ENCODE assay signal across 13 cellular contexts in the genomic region with DNA sequence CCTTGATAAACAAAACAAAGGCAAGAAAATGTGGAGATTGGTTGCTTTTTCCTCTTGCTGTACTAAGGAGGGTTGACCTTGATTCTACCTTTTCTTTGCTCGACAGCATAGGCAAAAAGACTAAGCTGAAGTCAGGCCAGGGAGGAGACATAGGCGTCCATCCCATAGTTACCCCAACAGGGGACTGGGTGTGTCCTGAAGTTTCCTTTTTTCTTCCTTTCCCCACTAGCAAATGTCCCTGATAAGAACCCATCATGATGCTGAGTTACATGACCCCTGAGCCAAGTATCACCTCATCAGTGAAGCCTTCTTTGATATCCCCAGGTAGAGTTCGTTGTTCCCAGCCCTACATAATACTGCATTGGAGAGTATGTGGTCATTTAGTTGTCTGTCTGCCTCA. TPM values are rescaled to one million over a fixed set of nuclear protein-coding genes. Genes with fewer than 3 reads are reported as not detected.
DNase-seq lines count a peak whose midpoint lies in the region; ATAC-seq and TF ChIP-seq lines count a peak whose summit lies in the region.
"Had no signal": no experiment of that assay in that cellular context is flagged by ENCODE, and none has a peak within 500 bp of the region (broad histone marks: within the 10 kb centered on the region; RNA-seq: fewer than 3 reads in every experiment).

No MANE protein-coding gene starts in this region.

- 92 to 100% methylated on average over 1 to 3 of the region's 3 CpGs for WGBS in endodermal cell (ENCODE audit: insufficient coverage in 1 of 2, insufficient read length in 1 of 2), 2 experiments

- TF ChIP-seq CTCF in RWPE2 (IDR thresholded peaks at IDR 0.05; ENCODE audit: poor library complexity, severe bottlenecking), result no peak
- TF ChIP-seq CTCF in endodermal cell (conservative IDR thresholded peaks at IDR 0.05), result no peak
- TF ChIP-seq CTCF in mesothelial cell of epicardium (IDR thresholded peaks at IDR 0.05; ENCODE audit: unreplicated experiment), result no peak
- TF ChIP-seq CTCF in type B pancreatic cell (conservative IDR thresholded peaks at IDR 0.05), result no peak

- CTCF ChIA-PET in activated CD8-positive, alpha-beta memory T cell treated with anti-CD3 and anti-CD28 coated beads, Interleukin-2, amount 10 ng/mL, durations not matched to agents 7 days and 5 days (lab: Charles Lee), result interaction anchor here (0.9 to 1.8 kb wide), 3 partner anchors 9 to 339 kb away, joined by 3 to 5 read pairs (median 3); partner anchors contain the start of gene SHROOM1

- H3K27ac ChIP-seq in RWPE2 (ENCODE audit: poor library complexity, severe bottlenecking) (peak overlapping the region; percentile 20), endodermal cell (ENCODE audit: low read depth, low read length) (no peak overlapping the region)

- H3K4me1 ChIP-seq in RWPE2 (ENCODE audit: insufficient read depth, poor library complexity, severe bottlenecking) (peaks cover 17% of the 10 kb centered on the region), endodermal cell (ENCODE audit: control insufficient read depth, insufficient read depth, low read length) (no peaks in the 10 kb centered on the region)
- H3K4me1 ChIP-seq: psoas muscle had no signal

- ATAC-seq in RWPE2 (ENCODE audit: low read depth) (no peak), GM19455 (IDR thresholded peaks at IDR 0.05; ENCODE audit: unreplicated experiment) (no peak)
- ATAC-seq in activated CD8-positive, alpha-beta memory T cell treated with anti-CD3 and anti-CD28 coated beads, Interleukin-2, amount 10 ng/mL, durations not matched to agents 7 days and 5 days, result no peak
- ATAC-seq: activated CD4-positive, CD25-positive, alpha-beta regulatory T cell treated with anti-CD3 and anti-CD28 coated beads, Interleukin-2, amount 50 U/mL, for 24 hours; psoas muscle had no signal

- no peak overlapping the region for H3K4me3 Mint-ChIP-seq in endodermal cell
- H3K4me3 Mint-ChIP-seq in mesothelial cell of epicardium, result no peak overlapping the region
- H3K4me3 Mint-ChIP-seq in type B pancreatic cell, result no peak overlapping the region
- H3K4me3 Mint-ChIP-seq in activated CD8-positive, alpha-beta memory T cell treated with anti-CD3 and anti-CD28 coated beads, Interleukin-2, amount 10 ng/mL, durations not matched to agents 7 days and 5 days, result no peak overlapping the region
- H3K4me3 Mint-ChIP-seq: CD4-positive, CD25-positive, alpha-beta regulatory T cell had no signal

- H3K9me3 Mint-ChIP-seq in endodermal cell, result no peaks in the 10 kb centered on the region
- peaks cover 5% of the 10 kb centered on the region for H3K9me3 Mint-ChIP-seq in mesothelial cell of epicardium
- no peaks in the 10 kb centered on the region for H3K9me3 Mint-ChIP-seq in type B pancreatic cell
- H3K9me3 Mint-ChIP-seq in activated CD8-positive, alpha-beta memory T cell treated with anti-CD3 and anti-CD28 coated beads, Interleukin-2, amount 10 ng/mL, durations not matched to agents 7 days and 5 days (ENCODE audit: low read depth), result no peaks in the 10 kb centered on the region
- H3K9me3 Mint-ChIP-seq: CD4-positive, CD25-positive, alpha-beta regulatory T cell had no signal

- H3K4me3 ChIP-seq in RWPE2 (ENCODE audit: severe bottlenecking), result no peak overlapping the region
- H3K4me3 ChIP-seq in endodermal cell (ENCODE audit: low read length), result no peak overlapping the region
- H3K4me3 ChIP-seq: psoas muscle had no signal

- H3K9me3 ChIP-seq in RWPE2 (ENCODE audit: severe bottlenecking), result no peaks in the 10 kb centered on the region
- H3K9me3 ChIP-seq in endodermal cell (ENCODE audit: control insufficient read depth, low read length), result no peaks in the 10 kb centered on the region
- H3K9me3 ChIP-seq: psoas muscle had no signal

- H3K27me3 Mint-ChIP-seq in endodermal cell (ENCODE audit: insufficient read depth), result no peaks in the 10 kb centered on the region
- H3K27me3 Mint-ChIP-seq in mesothelial cell of epicardium (ENCODE audit: low read depth), result no peaks in the 10 kb centered on the region
- H3K27me3 Mint-ChIP-seq in type B pancreatic cell, result peaks cover 3% of the 10 kb centered on the region
- no peaks in the 10 kb centered on the region for H3K27me3 Mint-ChIP-seq in activated CD8-positive, alpha-beta memory T cell treated with anti-CD3 and anti-CD28 coated beads, Interleukin-2, amount 10 ng/mL, durations not matched to agents 7 days and 5 days

- H3K36me3 Mint-ChIP-seq in endodermal cell (ENCODE audit: low read depth), result no peaks in the 10 kb centered on the region
- no peaks in the 10 kb centered on the region for H3K36me3 Mint-ChIP-seq in mesothelial cell of epicardium
- no peaks in the 10 kb centered on the region for H3K36me3 Mint-ChIP-seq in type B pancreatic cell
- H3K36me3 Mint-ChIP-seq in activated CD8-positive, alpha-beta memory T cell treated with anti-CD3 and anti-CD28 coated beads, Interleukin-2, amount 10 ng/mL, durations not matched to agents 7 days and 5 days, result no peaks in the 10 kb centered on the region
- H3K36me3 Mint-ChIP-seq: CD4-positive, CD25-positive, alpha-beta regulatory T cell had no signal

- no peak for DNase-seq in RWPE2 (ENCODE audit: low spot score)
- peak; percentile 23 for DNase-seq in endodermal cell
- peak in 1 of 2 experiments; percentile 20 for DNase-seq in mesothelial cell of epicardium (ENCODE audit: low spot score in 2 of 2, unreplicated experiment in 2 of 2)
- DNase-seq in type B pancreatic cell (ENCODE audit: extremely low spot score, unreplicated experiment), result no peak
- DNase-seq in activated CD8-positive, alpha-beta memory T cell treated with anti-CD3 and anti-CD28 coated beads, Interleukin-2, amount 10 ng/mL, durations not matched to agents 7 days and 5 days, result no peak
- DNase-seq in SHP77 (lab: John Stamatoyannopoulos, UW), result no peak
- DNase-seq: CD4-positive, CD25-positive, alpha-beta regulatory T cell; NCI-H2107; psoas muscle had no signal

- no peak overlapping the region for H3K9ac ChIP-seq in endodermal cell (ENCODE audit: extremely low read depth, low read length, poor library complexity, severe bottlenecking)

- H3K4me1 Mint-ChIP-seq in endodermal cell (peaks cover 8% of the 10 kb centered on the region), mesothelial cell of epicardium (peaks cover 25% of the 10 kb centered on the region), type B pancreatic cell (ENCODE audit: unreplicated experiment) (peaks cover 26% of the 10 kb centered on the region)
- H3K4me1 Mint-ChIP-seq in activated CD8-positive, alpha-beta memory T cell treated with anti-CD3 and anti-CD28 coated beads, Interleukin-2, amount 10 ng/mL, durations not matched to agents 7 days and 5 days, result peaks cover 4% of the 10 kb centered on the region
- H3K4me1 Mint-ChIP-seq: CD4-positive, CD25-positive, alpha-beta regulatory T cell had no signal

- H3K36me3 ChIP-seq in RWPE2 (ENCODE audit: low read depth), result no peaks in the 10 kb centered on the region
- H3K36me3 ChIP-seq in endodermal cell (ENCODE audit: control insufficient read depth, insufficient read depth, low read length), result no peaks in the 10 kb centered on the region

- H3K27me3 ChIP-seq in RWPE2 (ENCODE audit: insufficient read depth, poor library complexity, severe bottlenecking) (no peaks in the 10 kb centered on the region), endodermal cell (ENCODE audit: control insufficient read depth, insufficient read depth, low read length, poor library complexity, severe bottlenecking) (no peaks in the 10 kb centered on the region)

- H3K27ac Mint-ChIP-seq in endodermal cell (no peak overlapping the region), mesothelial cell of epicardium (peak overlapping the region; percentile 91), type B pancreatic cell (peak overlapping the region; percentile 90)
- no peak overlapping the region for H3K27ac Mint-ChIP-seq in activated CD8-positive, alpha-beta memory T cell treated with anti-CD3 and anti-CD28 coated beads, Interleukin-2, amount 10 ng/mL, durations not matched to agents 7 days and 5 days
- H3K27ac Mint-ChIP-seq: CD4-positive, CD25-positive, alpha-beta regulatory T cell had no signal

RNA-seq across cellular contexts. Expression of gene SHROOM1, which starts 9.9 kb away (rescaled TPM):
- total RNA-seq in endodermal cell (10 to 100 TPM in 1 of 2 donors, 1 to 10 TPM in 1; 6.6 to 14.4 TPM), mesothelial cell of epicardium (8.6 to 12.2 TPM (median 8.6 TPM) in 3 replicates), type B pancreatic cell (ENCODE audit: low replicate concordance) (7.2 and 7.6 TPM in 2 replicates)
- polyA plus RNA-seq in endodermal cell (2013, experiment 1 of 2), result 2.1 TPM
- polyA plus RNA-seq in endodermal cell (2013, experiment 2 of 2), result 0.91 TPM
- total RNA-seq in activated CD8-positive, alpha-beta memory T cell treated with anti-CD3 and anti-CD28 coated beads, Interleukin-2, amount 10 ng/mL, durations not matched to agents 7 days and 5 days, result 10 to 100 TPM in 1 of 2 experiments, 1 to 10 TPM in 1; 4.4 to 11.5 TPM
- polyA plus RNA-seq: CD4-positive, CD25-positive, alpha-beta regulatory T cell had no signal

RNA-seq across cellular contexts. Expression of gene GDF9, which starts 26.0 kb away (rescaled TPM):
- total RNA-seq in endodermal cell (under 1 TPM; 0.26 to 0.33 TPM), mesothelial cell of epicardium (0.93 to 1.2 TPM (median 0.98 TPM) in 3 replicates), type B pancreatic cell (ENCODE audit: low replicate concordance) (1.4 and 1.5 TPM in 2 replicates)
- polyA plus RNA-seq in endodermal cell (2013, experiment 1 of 2), result 0.57 TPM
- 0.33 TPM for polyA plus RNA-seq in endodermal cell (2013, experiment 2 of 2)
- under 1 TPM; 0.26 to 0.67 TPM for total RNA-seq in activated CD8-positive, alpha-beta memory T cell treated with anti-CD3 and anti-CD28 coated beads, Interleukin-2, amount 10 ng/mL, durations not matched to agents 7 days and 5 days
- total RNA-seq: fibroblast of villous mesenchyme, H1 had no signal

RNA-seq across cellular contexts. Expression of gene UQCRQ, which starts 26.1 kb away (rescaled TPM):
- 100 to 1,000 TPM; 261 to 286 TPM for total RNA-seq in endodermal cell
- polyA plus RNA-seq in endodermal cell (2013, experiment 1 of 2), result 271 TPM
- polyA plus RNA-seq in endodermal cell (2013, experiment 2 of 2), result 294 TPM
- 258 to 329 TPM (median 308 TPM) in 3 replicates for total RNA-seq in mesothelial cell of epicardium
- total RNA-seq in type B pancreatic cell (ENCODE audit: low replicate concordance), result 445 and 544 TPM in 2 replicates
- 100 to 1,000 TPM; 344 to 446 TPM for total RNA-seq in activated CD8-positive, alpha-beta memory T cell treated with anti-CD3 and anti-CD28 coated beads, Interleukin-2, amount 10 ng/mL, durations not matched to agents 7 days and 5 days

RNA-seq across cellular contexts. Expression of gene SOWAHA, which starts 27.2 kb away (rescaled TPM):
- total RNA-seq in endodermal cell (under 1 TPM in 1 of 2 donors, not detected in 1; 0.13 TPM), mesothelial cell of epicardium (0.52 to 0.67 TPM (median 0.64 TPM) in 3 replicates), type B pancreatic cell (ENCODE audit: low replicate concordance) (2.5 and 4.4 TPM in 2 replicates)
- not detected for polyA plus RNA-seq in endodermal cell (2013, experiment 1 of 2)
- not detected for polyA plus RNA-seq in endodermal cell (2013, experiment 2 of 2)
- under 1 TPM in 1 of 2 experiments, not detected in 1; 0.42 TPM for total RNA-seq in activated CD8-positive, alpha-beta memory T cell treated with anti-CD3 and anti-CD28 coated beads, Interleukin-2, amount 10 ng/mL, durations not matched to agents 7 days and 5 days
- total RNA-seq: CD4-positive, CD25-positive, alpha-beta regulatory T cell; psoas muscle had no signal
- polyA plus RNA-seq: CD4-positive, CD25-positive, alpha-beta regulatory T cell had no signal

RNA-seq across cellular contexts. Expression of gene LEAP2, which starts 33.2 kb away (rescaled TPM):
- under 1 TPM; 0.92 to 0.95 TPM for total RNA-seq in endodermal cell
- polyA plus RNA-seq in endodermal cell (2013, experiment 1 of 2), result 1.9 TPM
- 0.91 TPM for polyA plus RNA-seq in endodermal cell (2013, experiment 2 of 2)
- total RNA-seq in mesothelial cell of epicardium, result 1.9 to 2.6 TPM (median 1.9 TPM) in 3 replicates
- total RNA-seq in type B pancreatic cell (ENCODE audit: low replicate concordance), result 2.5 and 2.9 TPM in 2 replicates
- 1 to 10 TPM; 2.7 to 6.0 TPM for total RNA-seq in activated CD8-positive, alpha-beta memory T cell treated with anti-CD3 and anti-CD28 coated beads, Interleukin-2, amount 10 ng/mL, durations not matched to agents 7 days and 5 days

Comparison
In these comparisons a context has a peak if more than half of its experiments do, and no peak if none do; other contexts are left out.
1. H3K27ac Mint-ChIP-seq: peak in mesothelial cell of epicardium (single experiment) and type B pancreatic cell (single experiment); none in endodermal cell (single experiment) and activated CD8-positive, alpha-beta memory T cell treated with anti-CD3 and anti-CD28 coated beads, Interleukin-2, amount 10 ng/mL, durations not matched to agents 7 days and 5 days (single experiment).